Comparison of ENCODE assay signal across 1 cellular context in the genomic region with DNA sequence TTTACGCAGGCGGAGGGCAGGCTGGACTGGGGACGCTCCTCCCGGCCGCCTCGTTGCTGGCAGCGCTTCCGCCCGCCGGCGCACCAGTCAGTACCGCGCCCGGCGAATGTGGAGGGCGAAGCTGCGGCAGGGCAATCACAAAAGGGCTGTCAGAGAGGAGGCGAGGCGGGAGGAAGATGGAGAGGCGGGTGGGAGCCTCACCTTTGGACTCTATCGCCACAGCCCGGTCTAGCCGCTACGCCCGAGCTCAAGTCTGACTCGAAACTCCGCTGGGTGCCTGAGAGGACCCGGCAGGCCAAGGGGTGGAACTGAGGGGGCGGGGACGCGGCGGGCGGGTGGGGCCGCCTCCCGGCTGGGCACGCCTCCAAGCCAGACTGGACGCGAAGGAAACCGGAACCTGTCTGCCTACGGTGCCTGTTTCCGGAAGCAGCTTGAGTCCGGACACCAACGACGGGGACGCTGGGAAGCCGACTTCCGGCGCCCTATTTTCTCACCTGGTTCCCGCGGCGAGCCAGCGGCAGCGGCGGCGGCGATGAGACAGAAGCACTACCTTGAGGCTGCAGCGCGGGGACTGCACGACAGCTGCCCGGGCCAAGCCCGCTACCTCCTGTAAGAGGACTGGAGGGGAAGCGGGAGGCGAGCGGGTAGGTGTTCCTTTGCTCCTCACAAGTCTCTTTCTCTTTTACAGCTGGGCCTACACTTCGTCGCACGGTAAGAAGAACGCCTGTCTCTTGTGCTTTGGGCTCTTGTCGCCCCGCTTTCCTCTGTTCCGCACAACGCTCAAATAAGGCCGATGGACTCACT.
TF ChIP-seq lines count a peak whose summit lies in the region.

A gene (plus strand): TSS at position 483 of the 804 bp plus-strand sequence.

TF ChIP-seq in HepG2, 621 proteins besides CTCF, POLR2A, EP300 and RAD21 (continued from another document and continues in another):
- TF ChIP-seq ZNF709 (CRISPR knock-in tag; IDR thresholded peaks at IDR 0.05) (peak; percentile 79), ZNF329 (CRISPR knock-in tag; IDR thresholded peaks at IDR 0.05; ENCODE audit: low read depth) (no peak; the same call in 1 of the 2 replicates), MED1 (CRISPR knock-in tag; IDR thresholded peaks at IDR 0.05) (peak; percentile 73), ZNF296 (CRISPR knock-in tag; conservative IDR thresholded peaks at IDR 0.05) (no peak), FOXC1 (CRISPR knock-in tag; IDR thresholded peaks at IDR 0.05; ENCODE audit: borderline replicate concordance) (no peak; the same call in 1 of the 2 replicates), RFX5 (IDR thresholded peaks at IDR 0.05; ENCODE audit: low read depth, low read length) (no peak), SAFB2 (CRISPR knock-in tag; IDR thresholded peaks at IDR 0.05; ENCODE audit: borderline replicate concordance, low read depth) (peak; percentile 67; the same call in 1 of the 2 replicates), NCOA5 (CRISPR knock-in tag; IDR thresholded peaks at IDR 0.05) (no peak), ZNF354B (CRISPR knock-in tag; IDR thresholded peaks at IDR 0.05) (no peak; the same call in 1 of the 2 replicates), ZNF44 (CRISPR knock-in tag; IDR thresholded peaks at IDR 0.05) (0 out of 2 replicates have a peak, but pooled peaks have one; percentile 51), ZNF121 (CRISPR knock-in tag; IDR thresholded peaks at IDR 0.05) (peak; percentile 51; the same call in 1 of the 2 replicates), MBD4 (IDR thresholded peaks at IDR 0.05; ENCODE audit: borderline replicate concordance, low read length) (no peak), RFXAP (CRISPR knock-in tag; IDR thresholded peaks at IDR 0.05; ENCODE audit: borderline replicate concordance) (peak; percentile 86; the same call in 1 of the 2 replicates), ZSCAN30 (CRISPR knock-in tag; IDR thresholded peaks at IDR 0.05) (no peak; the same call in 1 of the 2 replicates), ZSCAN9 (CRISPR knock-in tag; IDR thresholded peaks at IDR 0.05; ENCODE audit: borderline replicate concordance) (peak; percentile 86), ZNF879 (CRISPR knock-in tag; IDR thresholded peaks at IDR 0.05) (no peak), CHD2 (IDR thresholded peaks at IDR 0.05; ENCODE audit: low read depth, low read length) (no peak), TOE1 (CRISPR knock-in tag; IDR thresholded peaks at IDR 0.05) (no peak), SNRNP70 (IDR thresholded peaks at IDR 0.05; ENCODE audit: low read depth, low read length) (no peak), ZFX (CRISPR knock-in tag; IDR thresholded peaks at IDR 0.05; ENCODE audit: low read depth) (peak; percentile 90), GTF2F1 (IDR thresholded peaks at IDR 0.05; ENCODE audit: low read length) (no peak), ERF (CRISPR knock-in tag; IDR thresholded peaks at IDR 0.05) (peak; percentile 82; the same call in 1 of the 2 replicates), NFIC (IDR thresholded peaks at IDR 0.05; ENCODE audit: low read length) (no peak), NFE2 (CRISPR knock-in tag; IDR thresholded peaks at IDR 0.05) (no peak), SRY (CRISPR knock-in tag; IDR thresholded peaks at IDR 0.05) (0 out of 2 replicates have a peak, but pooled peaks have one; percentile 76), ZNF598 (CRISPR knock-in tag; IDR thresholded peaks at IDR 0.05; ENCODE audit: borderline replicate concordance) (0 out of 2 replicates have a peak, but pooled peaks have one; percentile 29), ETV5 (CRISPR knock-in tag; IDR thresholded peaks at IDR 0.05; ENCODE audit: borderline replicate concordance) (peak; percentile 79), ZNF234 (CRISPR knock-in tag; conservative IDR thresholded peaks at IDR 0.05) (peak; percentile 51; the same call in 1 of the 2 replicates), SALL2 (CRISPR knock-in tag; IDR thresholded peaks at IDR 0.05) (peak; percentile 83; the same call in 1 of the 2 replicates)
- TF ChIP-seq, protein P1, sequence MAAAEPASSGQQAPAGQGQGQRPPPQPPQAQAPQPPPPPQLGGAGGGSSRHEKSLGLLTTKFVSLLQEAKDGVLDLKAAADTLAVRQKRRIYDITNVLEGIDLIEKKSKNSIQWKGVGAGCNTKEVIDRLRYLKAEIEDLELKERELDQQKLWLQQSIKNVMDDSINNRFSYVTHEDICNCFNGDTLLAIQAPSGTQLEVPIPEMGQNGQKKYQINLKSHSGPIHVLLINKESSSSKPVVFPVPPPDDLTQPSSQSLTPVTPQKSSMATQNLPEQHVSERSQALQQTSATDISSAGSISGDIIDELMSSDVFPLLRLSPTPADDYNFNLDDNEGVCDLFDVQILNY (CRISPR knock-in tag; conservative IDR thresholded peaks at IDR 0.05) = 0 out of 2 replicates have a peak, but pooled peaks have one; percentile 31
- TF ChIP-seq, protein P2, sequence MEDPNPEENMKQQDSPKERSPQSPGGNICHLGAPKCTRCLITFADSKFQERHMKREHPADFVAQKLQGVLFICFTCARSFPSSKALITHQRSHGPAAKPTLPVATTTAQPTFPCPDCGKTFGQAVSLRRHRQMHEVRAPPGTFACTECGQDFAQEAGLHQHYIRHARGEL (CRISPR knock-in tag; IDR thresholded peaks at IDR 0.05) = no peak
- TF ChIP-seq, protein P3, sequence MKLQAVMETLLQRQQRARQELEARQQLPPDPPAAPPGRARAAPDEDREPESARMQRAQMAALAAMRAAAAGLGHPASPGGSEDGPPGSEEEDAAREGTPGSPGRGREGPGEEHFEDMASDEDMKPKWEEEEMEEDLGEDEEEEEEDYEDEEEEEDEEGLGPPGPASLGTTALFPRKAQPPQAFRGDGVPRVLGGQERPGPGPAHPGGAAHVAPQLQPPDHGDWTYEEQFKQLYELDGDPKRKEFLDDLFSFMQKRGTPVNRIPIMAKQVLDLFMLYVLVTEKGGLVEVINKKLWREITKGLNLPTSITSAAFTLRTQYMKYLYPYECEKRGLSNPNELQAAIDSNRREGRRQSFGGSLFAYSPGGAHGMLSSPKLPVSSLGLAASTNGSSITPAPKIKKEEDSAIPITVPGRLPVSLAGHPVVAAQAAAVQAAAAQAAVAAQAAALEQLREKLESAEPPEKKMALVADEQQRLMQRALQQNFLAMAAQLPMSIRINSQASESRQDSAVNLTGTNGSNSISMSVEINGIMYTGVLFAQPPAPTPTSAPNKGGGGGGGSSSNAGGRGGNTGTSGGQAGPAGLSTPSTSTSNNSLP (IDR thresholded peaks at IDR 0.05; ENCODE audit: low read depth, low read length) = no peak
- TF ChIP-seq, protein P4, sequence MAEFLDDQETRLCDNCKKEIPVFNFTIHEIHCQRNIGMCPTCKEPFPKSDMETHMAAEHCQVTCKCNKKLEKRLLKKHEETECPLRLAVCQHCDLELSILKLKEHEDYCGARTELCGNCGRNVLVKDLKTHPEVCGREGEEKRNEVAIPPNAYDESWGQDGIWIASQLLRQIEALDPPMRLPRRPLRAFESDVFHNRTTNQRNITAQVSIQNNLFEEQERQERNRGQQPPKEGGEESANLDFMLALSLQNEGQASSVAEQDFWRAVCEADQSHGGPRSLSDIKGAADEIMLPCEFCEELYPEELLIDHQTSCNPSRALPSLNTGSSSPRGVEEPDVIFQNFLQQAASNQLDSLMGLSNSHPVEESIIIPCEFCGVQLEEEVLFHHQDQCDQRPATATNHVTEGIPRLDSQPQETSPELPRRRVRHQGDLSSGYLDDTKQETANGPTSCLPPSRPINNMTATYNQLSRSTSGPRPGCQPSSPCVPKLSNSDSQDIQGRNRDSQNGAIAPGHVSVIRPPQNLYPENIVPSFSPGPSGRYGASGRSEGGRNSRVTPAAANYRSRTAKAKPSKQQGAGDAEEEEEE (CRISPR knock-in tag; IDR thresholded peaks at IDR 0.05; ENCODE audit: borderline replicate concordance) = no peak
- TF ChIP-seq, protein P5, sequence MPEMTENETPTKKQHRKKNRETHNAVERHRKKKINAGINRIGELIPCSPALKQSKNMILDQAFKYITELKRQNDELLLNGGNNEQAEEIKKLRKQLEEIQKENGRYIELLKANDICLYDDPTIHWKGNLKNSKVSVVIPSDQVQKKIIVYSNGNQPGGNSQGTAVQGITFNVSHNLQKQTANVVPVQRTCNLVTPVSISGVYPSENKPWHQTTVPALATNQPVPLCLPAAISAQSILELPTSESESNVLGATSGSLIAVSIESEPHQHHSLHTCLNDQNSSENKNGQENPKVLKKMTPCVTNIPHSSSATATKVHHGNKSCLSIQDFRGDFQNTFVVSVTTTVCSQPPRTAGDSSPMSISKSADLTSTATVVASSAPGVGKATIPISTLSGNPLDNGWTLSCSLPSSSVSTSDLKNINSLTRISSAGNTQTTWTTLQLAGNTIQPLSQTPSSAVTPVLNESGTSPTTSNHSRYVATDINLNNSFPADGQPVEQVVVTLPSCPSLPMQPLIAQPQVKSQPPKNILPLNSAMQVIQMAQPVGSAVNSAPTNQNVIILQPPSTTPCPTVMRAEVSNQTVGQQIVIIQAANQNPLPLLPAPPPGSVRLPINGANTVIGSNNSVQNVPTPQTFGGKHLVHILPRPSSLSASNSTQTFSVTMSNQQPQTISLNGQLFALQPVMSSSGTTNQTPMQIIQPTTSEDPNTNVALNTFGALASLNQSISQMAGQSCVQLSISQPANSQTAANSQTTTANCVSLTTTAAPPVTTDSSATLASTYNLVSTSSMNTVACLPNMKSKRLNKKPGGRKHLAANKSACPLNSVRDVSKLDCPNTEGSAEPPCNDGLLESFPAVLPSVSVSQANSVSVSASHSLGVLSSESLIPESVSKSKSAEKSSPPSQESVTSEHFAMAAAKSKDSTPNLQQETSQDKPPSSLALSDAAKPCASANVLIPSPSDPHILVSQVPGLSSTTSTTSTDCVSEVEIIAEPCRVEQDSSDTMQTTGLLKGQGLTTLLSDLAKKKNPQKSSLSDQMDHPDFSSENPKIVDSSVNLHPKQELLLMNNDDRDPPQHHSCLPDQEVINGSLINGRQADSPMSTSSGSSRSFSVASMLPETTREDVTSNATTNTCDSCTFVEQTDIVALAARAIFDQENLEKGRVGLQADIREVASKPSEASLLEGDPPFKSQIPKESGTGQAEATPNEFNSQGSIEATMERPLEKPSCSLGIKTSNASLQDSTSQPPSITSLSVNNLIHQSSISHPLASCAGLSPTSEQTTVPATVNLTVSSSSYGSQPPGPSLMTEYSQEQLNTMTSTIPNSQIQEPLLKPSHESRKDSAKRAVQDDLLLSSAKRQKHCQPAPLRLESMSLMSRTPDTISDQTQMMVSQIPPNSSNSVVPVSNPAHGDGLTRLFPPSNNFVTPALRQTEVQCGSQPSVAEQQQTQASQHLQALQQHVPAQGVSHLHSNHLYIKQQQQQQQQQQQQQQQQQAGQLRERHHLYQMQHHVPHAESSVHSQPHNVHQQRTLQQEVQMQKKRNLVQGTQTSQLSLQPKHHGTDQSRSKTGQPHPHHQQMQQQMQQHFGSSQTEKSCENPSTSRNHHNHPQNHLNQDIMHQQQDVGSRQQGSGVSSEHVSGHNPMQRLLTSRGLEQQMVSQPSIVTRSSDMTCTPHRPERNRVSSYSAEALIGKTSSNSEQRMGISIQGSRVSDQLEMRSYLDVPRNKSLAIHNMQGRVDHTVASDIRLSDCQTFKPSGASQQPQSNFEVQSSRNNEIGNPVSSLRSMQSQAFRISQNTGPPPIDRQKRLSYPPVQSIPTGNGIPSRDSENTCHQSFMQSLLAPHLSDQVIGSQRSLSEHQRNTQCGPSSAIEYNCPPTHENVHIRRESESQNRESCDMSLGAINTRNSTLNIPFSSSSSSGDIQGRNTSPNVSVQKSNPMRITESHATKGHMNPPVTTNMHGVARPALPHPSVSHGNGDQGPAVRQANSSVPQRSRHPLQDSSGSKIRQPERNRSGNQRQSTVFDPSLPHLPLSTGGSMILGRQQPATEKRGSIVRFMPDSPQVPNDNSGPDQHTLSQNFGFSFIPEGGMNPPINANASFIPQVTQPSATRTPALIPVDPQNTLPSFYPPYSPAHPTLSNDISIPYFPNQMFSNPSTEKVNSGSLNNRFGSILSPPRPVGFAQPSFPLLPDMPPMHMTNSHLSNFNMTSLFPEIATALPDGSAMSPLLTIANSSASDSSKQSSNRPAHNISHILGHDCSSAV (CRISPR knock-in tag; IDR thresholded peaks at IDR 0.05; ENCODE audit: borderline replicate concordance) = no peak
- TF ChIP-seq, protein P6, sequence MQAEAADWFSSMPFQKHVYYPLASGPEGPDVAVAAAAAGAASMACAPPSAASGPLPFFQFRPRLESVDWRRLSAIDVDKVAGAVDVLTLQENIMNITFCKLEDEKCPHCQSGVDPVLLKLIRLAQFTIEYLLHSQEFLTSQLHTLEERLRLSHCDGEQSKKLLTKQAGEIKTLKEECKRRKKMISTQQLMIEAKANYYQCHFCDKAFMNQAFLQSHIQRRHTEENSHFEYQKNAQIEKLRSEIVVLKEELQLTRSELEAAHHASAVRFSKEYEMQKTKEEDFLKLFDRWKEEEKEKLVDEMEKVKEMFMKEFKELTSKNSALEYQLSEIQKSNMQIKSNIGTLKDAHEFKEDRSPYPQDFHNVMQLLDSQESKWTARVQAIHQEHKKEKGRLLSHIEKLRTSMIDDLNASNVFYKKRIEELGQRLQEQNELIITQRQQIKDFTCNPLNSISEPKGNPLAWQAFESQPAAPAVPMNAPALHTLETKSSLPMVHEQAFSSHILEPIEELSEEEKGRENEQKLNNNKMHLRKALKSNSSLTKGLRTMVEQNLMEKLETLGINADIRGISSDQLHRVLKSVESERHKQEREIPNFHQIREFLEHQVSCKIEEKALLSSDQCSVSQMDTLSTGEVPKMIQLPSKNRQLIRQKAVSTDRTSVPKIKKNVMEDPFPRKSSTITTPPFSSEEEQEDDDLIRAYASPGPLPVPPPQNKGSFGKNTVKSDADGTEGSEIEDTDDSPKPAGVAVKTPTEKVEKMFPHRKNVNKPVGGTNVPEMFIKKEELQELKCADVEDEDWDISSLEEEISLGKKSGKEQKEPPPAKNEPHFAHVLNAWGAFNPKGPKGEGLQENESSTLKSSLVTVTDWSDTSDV (CRISPR knock-in tag; IDR thresholded peaks at IDR 0.05) = peak; percentile 71; the same call in 1 of the 2 replicates
- TF ChIP-seq, protein P7, sequence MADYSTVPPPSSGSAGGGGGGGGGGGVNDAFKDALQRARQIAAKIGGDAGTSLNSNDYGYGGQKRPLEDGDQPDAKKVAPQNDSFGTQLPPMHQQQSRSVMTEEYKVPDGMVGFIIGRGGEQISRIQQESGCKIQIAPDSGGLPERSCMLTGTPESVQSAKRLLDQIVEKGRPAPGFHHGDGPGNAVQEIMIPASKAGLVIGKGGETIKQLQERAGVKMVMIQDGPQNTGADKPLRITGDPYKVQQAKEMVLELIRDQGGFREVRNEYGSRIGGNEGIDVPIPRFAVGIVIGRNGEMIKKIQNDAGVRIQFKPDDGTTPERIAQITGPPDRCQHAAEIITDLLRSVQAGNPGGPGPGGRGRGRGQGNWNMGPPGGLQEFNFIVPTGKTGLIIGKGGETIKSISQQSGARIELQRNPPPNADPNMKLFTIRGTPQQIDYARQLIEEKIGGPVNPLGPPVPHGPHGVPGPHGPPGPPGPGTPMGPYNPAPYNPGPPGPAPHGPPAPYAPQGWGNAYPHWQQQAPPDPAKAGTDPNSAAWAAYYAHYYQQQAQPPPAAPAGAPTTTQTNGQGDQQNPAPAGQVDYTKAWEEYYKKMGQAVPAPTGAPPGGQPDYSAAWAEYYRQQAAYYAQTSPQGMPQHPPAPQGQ (CRISPR knock-in tag; IDR thresholded peaks at IDR 0.05; ENCODE audit: borderline replicate concordance) = no peak
- TF ChIP-seq, protein P8, sequence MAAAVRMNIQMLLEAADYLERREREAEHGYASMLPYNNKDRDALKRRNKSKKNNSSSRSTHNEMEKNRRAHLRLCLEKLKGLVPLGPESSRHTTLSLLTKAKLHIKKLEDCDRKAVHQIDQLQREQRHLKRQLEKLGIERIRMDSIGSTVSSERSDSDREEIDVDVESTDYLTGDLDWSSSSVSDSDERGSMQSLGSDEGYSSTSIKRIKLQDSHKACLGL (CRISPR knock-in tag; IDR thresholded peaks at IDR 0.05) = no peak
